21 cellular contexts compared by ENCODE assay signal in genomic region chr9:126743046-126743445, GRCh38.
"Had no signal": no experiment of that assay in that cellular context is flagged by ENCODE, and none has a peak within 500 bp of the region (broad histone marks: within the 10 kb centered on the region; RNA-seq: fewer than 3 reads in every experiment).

No MANE protein-coding gene starts in this region.

- H3K9me3 Mint-ChIP-seq: activated CD8-positive, alpha-beta T cell treated with anti-CD3 and anti-CD28 coated beads for 36 hours; activated naive CD8-positive, alpha-beta T cell treated with anti-CD3 and anti-CD28 coated beads for 36 hours; activated T-helper 17 cell treated with anti-CD3 and anti-CD28 coated beads, Interleukin-2, amount 50 U/mL, for 72 hours had no signal

- H3K27ac Mint-ChIP-seq: activated CD4-positive, alpha-beta T cell treated with anti-CD3 and anti-CD28 coated beads, Interleukin-2, amount 10 ng/mL, durations not matched to agents 24 days and 14 days; activated CD8-positive, alpha-beta T cell treated with anti-CD3 and anti-CD28 coated beads for 36 hours; activated naive CD8-positive, alpha-beta T cell treated with anti-CD3 and anti-CD28 coated beads for 36 hours; activated T-cell treated with anti-CD3 and anti-CD28 coated beads, Interleukin-2, amount 50 U/mL, for 72 hours; activated T-helper 17 cell treated with anti-CD3 and anti-CD28 coated beads, Interleukin-2, amount 50 U/mL, for 72 hours; T-helper 2 cell treated with Interferon-gamma antibody and Interleukin-4, amounts not matched to agents 5 μg/mL and 100 μg/mL, for 36 hours had no signal

- DNase-seq: activated CD4-positive, alpha-beta T cell treated with anti-CD3 and anti-CD28 coated beads, Interleukin-2, amount 50 U/mL, for 4 hours; activated CD8-positive, alpha-beta T cell treated with anti-CD3 and anti-CD28 coated beads for 36 hours; activated gamma-delta T cell treated with Interleukin-2 at 50 U/mL for 16 hours; activated naive CD4-positive, alpha-beta T cell treated with anti-CD3 and anti-CD28 coated beads, Interleukin-2, amount 50 U/mL, for 16 hours; activated naive CD8-positive, alpha-beta T cell treated with anti-CD3 and anti-CD28 coated beads for 36 hours; activated T-cell treated with anti-CD3 and anti-CD28 coated beads, Interleukin-2, amount 50 U/mL, for 1 hour; activated T-cell treated with anti-CD3 and anti-CD28 coated beads, Interleukin-2, amount 50 U/mL, for 72 hours; amniotic stem cell; aorta; cerebellar nuclear complex; NCI-H1105; NCI-H1417 treated with DMSO at 0.1 percent for 48 hours; NCI-H187 treated with DMSO at 0.1 percent for 48 hours; NCI-H2081; NCI-H345; NCI-H524 treated with DMSO at 0.1 percent for 48 hours; NK-92 treated with Interleukin-12 subunit alpha and Interleukin-12 subunit beta, amount 100 ng/mL, for 24 hours; Right ventricle myocardium superior had no signal

- ATAC-seq: activated CD8-positive, alpha-beta T cell treated with anti-CD3 and anti-CD28 coated beads for 36 hours; activated T-cell treated with anti-CD3 and anti-CD28 coated beads, Interleukin-2, amount 50 U/mL, for 72 hours; activated T-helper 17 cell treated with anti-CD3 and anti-CD28 coated beads, Interleukin-2, amount 50 U/mL, for 72 hours had no signal

- H3K4me3 Mint-ChIP-seq: activated CD4-positive, alpha-beta T cell treated with anti-CD3 and anti-CD28 coated beads, Interleukin-2, amount 10 ng/mL, durations not matched to agents 24 days and 14 days; activated CD8-positive, alpha-beta T cell treated with anti-CD3 and anti-CD28 coated beads for 36 hours; activated naive CD8-positive, alpha-beta T cell treated with anti-CD3 and anti-CD28 coated beads for 36 hours; activated T-cell treated with anti-CD3 and anti-CD28 coated beads, Interleukin-2, amount 50 U/mL, for 72 hours; activated T-helper 17 cell treated with anti-CD3 and anti-CD28 coated beads, Interleukin-2, amount 50 U/mL, for 72 hours; T-helper 2 cell treated with Interferon-gamma antibody and Interleukin-4, amounts not matched to agents 5 μg/mL and 100 μg/mL, for 36 hours had no signal

- H3K27me3 Mint-ChIP-seq: activated CD8-positive, alpha-beta T cell treated with anti-CD3 and anti-CD28 coated beads for 36 hours; activated naive CD8-positive, alpha-beta T cell treated with anti-CD3 and anti-CD28 coated beads for 36 hours; activated T-helper 17 cell treated with anti-CD3 and anti-CD28 coated beads, Interleukin-2, amount 50 U/mL, for 72 hours had no signal

- H3K36me3 Mint-ChIP-seq: activated naive CD8-positive, alpha-beta T cell treated with anti-CD3 and anti-CD28 coated beads for 36 hours had no signal
